In the genomic region with DNA sequence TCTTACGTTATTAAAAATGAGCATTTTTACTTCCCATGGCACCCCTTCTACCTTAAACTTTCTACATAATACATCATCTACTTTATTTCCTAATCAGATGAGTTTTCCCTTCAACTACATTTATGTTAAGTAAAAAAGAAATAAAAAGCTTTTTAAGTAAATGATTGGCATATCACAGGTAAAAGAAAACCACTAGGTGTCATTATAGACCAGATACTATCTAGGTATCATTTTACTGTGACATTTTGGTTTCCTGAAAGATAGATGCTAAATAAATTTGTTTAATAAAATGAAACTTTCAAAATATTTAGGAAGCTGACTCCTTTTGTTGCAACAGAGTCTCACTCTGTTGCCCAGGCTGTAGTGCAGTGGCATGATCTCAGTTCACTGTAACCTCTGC, we compare ENCODE assay signal across 16 cellular contexts. TPM values are rescaled to one million over a fixed set of nuclear protein-coding genes. Genes with fewer than 3 reads are reported as not detected.
DNase-seq lines count a peak whose midpoint lies in the region; ATAC-seq, FAIRE-seq and TF ChIP-seq lines count a peak whose summit lies in the region.
"Had no signal": no experiment of that assay in that cellular context is flagged by ENCODE, and none has a peak within 500 bp of the region (broad histone marks: within the 10 kb centered on the region; RNA-seq: fewer than 3 reads in every experiment).

No MANE protein-coding gene starts in this region.

- no TSS peak for BruUV-seq in PC-3 (replicated peaks; lab: Mats Ljungman, UMichigan)

- peak overlapping the region in 1 of 2 experiments; percentile 60; a peak in 1 of 4 replicates for H3K27ac ChIP-seq in SK-N-SH (ENCODE audit: low read depth in 2 of 2, low read length in 1 of 2)
- no peak overlapping the region for H3K27ac ChIP-seq in DOHH2 (ENCODE audit: low read depth, low read length)
- H3K27ac ChIP-seq in PC-3 (ENCODE audit: low read length), result peak overlapping the region; percentile 46
- no peak overlapping the region for H3K27ac ChIP-seq in sigmoid colon
- H3K27ac ChIP-seq: right atrium auricular region had no signal

- ATAC-seq in SK-N-SH treated with all-trans-retinoic acid at 6 μM for 48 hours (no peak), PC-3 (no peak)
- ATAC-seq: activated naive CD4-positive, alpha-beta T cell treated with anti-CD3 and anti-CD28 coated beads, Interleukin-2, amount 50 U/mL, for 72 hours had no signal

- WGBS in SK-N-SH (ENCODE audit: low lambda C conversion rate), result 95% methylated on average over 1 of the region's 1 CpG
- 83 to 84% methylated on average over 1 of the region's 1 CpG for WGBS in sigmoid colon, 2 donors

- H3F3A ChIP-seq in SK-N-SH (replicated peaks; ENCODE audit: insufficient read depth), result peaks cover 29% of the 10 kb centered on the region
- 0 out of 2 replicates have a peak, but pooled peaks cover under 1% of the 10 kb centered on the region for H3F3A ChIP-seq in DOHH2 (ENCODE audit: control insufficient read depth, insufficient read depth)
- no peaks in the 10 kb centered on the region for H3F3A ChIP-seq in PC-3 (ENCODE audit: low read length, unreplicated experiment)

- no peak overlapping the region for H3K9ac ChIP-seq in SK-N-SH
- H3K9ac ChIP-seq in PC-3 (ENCODE audit: low read length), result peak overlapping the region; percentile 17; the same call in 1 of the 2 replicates

- TF ChIP-seq CTCF in SK-N-SH (IDR thresholded peaks at IDR 0.05), result peak; percentile 23
- peak; percentile 19 for TF ChIP-seq CTCF in DOHH2 (IDR thresholded peaks at IDR 0.05; ENCODE audit: low read depth, low read length, poor library complexity, severe bottlenecking)
- TF ChIP-seq CTCF in PC-3 (conservative IDR thresholded peaks at IDR 0.05; ENCODE audit: low read depth, low read length), result peak; percentile 40; the same call in 1 of the 2 replicates
- no peak for TF ChIP-seq CTCF in sigmoid colon (IDR thresholded peaks at IDR 0.05)

- FAIRE-seq in endometrium (lab: Jason Lieb, UNC), result peak; percentile 4

- POLR2A ChIA-PET in SK-N-SH (lab: Yijun Ruan, JAX) (interaction anchor here (1.1 kb wide), 1 partner anchor 41 kb away, joined by 3 read pairs; no protein-coding TSS in a partner anchor), PC-3 (lab: Charles Lee; ENCODE audit: unreplicated experiment) (no interaction called here)

- H3K27me3 ChIP-seq in SK-N-SH (ENCODE audit: insufficient read depth) (no peaks in the 10 kb centered on the region), DOHH2 (ENCODE audit: control insufficient read depth, low read length) (no peaks in the 10 kb centered on the region), PC-3 (ENCODE audit: low read length) (no peaks in the 10 kb centered on the region), sigmoid colon (no peaks in the 10 kb centered on the region)
- H3K27me3 ChIP-seq: right atrium auricular region had no signal

- intact Hi-C loops in PC-3 (cut with micrococcal nuclease) (loop anchor here (2.0 kb wide), 1 partner anchor 42 kb away; a partner anchor contains a TSS), sigmoid colon (cut with DNase I) (no loop called here)

- peaks cover 58 to 68% of the 10 kb centered on the region in 2 experiments for H3K36me3 ChIP-seq in SK-N-SH (replicated peaks in 1 of 2; ENCODE audit: control insufficient read depth in 1 of 2, insufficient read depth in 2 of 2, low read length in 1 of 2)
- H3K36me3 ChIP-seq in DOHH2 (ENCODE audit: control insufficient read depth, low read length), result peaks cover 71% of the 10 kb centered on the region
- no peaks in the 10 kb centered on the region for H3K36me3 ChIP-seq in PC-3 (ENCODE audit: low read depth, low read length)
- H3K36me3 ChIP-seq in sigmoid colon, result peaks cover 0 to 60% (median 5%) of the 10 kb centered on the region in 4 donors

- H3K4me2 ChIP-seq in SK-N-SH, result no peak overlapping the region
- no peak overlapping the region for H3K4me2 ChIP-seq in DOHH2 (ENCODE audit: low read length)
- H3K4me2 ChIP-seq in PC-3 (ENCODE audit: low read length), result no peak overlapping the region

- H3K9me2 ChIP-seq in SK-N-SH (no peaks in the 10 kb centered on the region), DOHH2 (replicated peaks; ENCODE audit: control insufficient read depth, low read length) (no peaks in the 10 kb centered on the region), PC-3 (replicated peaks; ENCODE audit: low read length) (no peaks in the 10 kb centered on the region)

- no peak for DNase-seq in SK-N-SH
- no peak for DNase-seq in PC-3
- no peak for DNase-seq in hippocampal formation (lab: John Stamatoyannopoulos, UW)
- DNase-seq in sigmoid colon, result no peak
- no peak for DNase-seq in NCI-H2107 (lab: John Stamatoyannopoulos, UW)
- DNase-seq: foreskin melanocyte, NCI-H1092 treated with DMSO at 0.1 percent for 48 hours, NCI-H2227 treated with DMSO at 0.1 percent for 48 hours, nephron progenitor cell had no signal

- H3K4me1 ChIP-seq in SK-N-SH (ENCODE audit: control insufficient read depth in 1 of 2, insufficient read depth in 2 of 2, low read depth in 1 of 2, low read length in 1 of 2) (0 out of 4 replicates have a peak, but pooled peaks cover 0 to 3% of the 10 kb centered on the region in 2 experiments), DOHH2 (ENCODE audit: control insufficient read depth, low read length) (no peaks in the 10 kb centered on the region), PC-3 (ENCODE audit: insufficient read depth, low read length) (no peaks in the 10 kb centered on the region), sigmoid colon (no peaks in the 10 kb centered on the region)
- H3K4me1 ChIP-seq: right atrium auricular region had no signal

- H3K79me2 ChIP-seq in SK-N-SH (ENCODE audit: insufficient read depth) (peaks cover 36% of the 10 kb centered on the region; the same call in 1 of the 2 replicates), DOHH2 (ENCODE audit: control insufficient read depth, low read length) (peaks cover 9% of the 10 kb centered on the region), PC-3 (ENCODE audit: low read length) (no peaks in the 10 kb centered on the region)

- H4K20me1 ChIP-seq in SK-N-SH (ENCODE audit: insufficient read depth) (no peaks in the 10 kb centered on the region), DOHH2 (ENCODE audit: control insufficient read depth, insufficient read depth, low read depth, low read length) (no peaks in the 10 kb centered on the region), PC-3 (ENCODE audit: low read length) (no peaks in the 10 kb centered on the region)

- TF ChIP-seq POLR2A in sigmoid colon (IDR thresholded peaks at IDR 0.05), result no peak

- CTCF ChIA-PET in SK-N-SH (lab: Yijun Ruan, JAX), result interaction anchor here (0.7 to 2.5 kb wide), 10 partner anchors 11 to 305 kb away, joined by 3 to 11 read pairs (median 4); a partner anchor contains a TSS
- CTCF ChIA-PET in PC-3 (lab: Charles Lee), result interaction anchor here (0.6 to 1.0 kb wide), 2 partner anchors 311 to 1243 kb away, joined by 3 to 4 read pairs; no protein-coding TSS in a partner anchor

- H3K4me3 ChIP-seq in SK-N-SH (ENCODE audit: low read depth in 2 of 2, low read length in 1 of 2) (no peak overlapping the region), DOHH2 (ENCODE audit: low read length) (no peak overlapping the region), PC-3 (ENCODE audit: low read length) (no peak overlapping the region), sigmoid colon (no peak overlapping the region)
- H3K4me3 ChIP-seq: lung, right atrium auricular region had no signal

- H3K9me3 ChIP-seq in SK-N-SH (no peaks in the 10 kb centered on the region), DOHH2 (ENCODE audit: control insufficient read depth, insufficient read depth, low read length) (no peaks in the 10 kb centered on the region), PC-3 (ENCODE audit: low read length) (no peaks in the 10 kb centered on the region), sigmoid colon (no peaks in the 10 kb centered on the region)
- H3K9me3 ChIP-seq: right atrium auricular region had no signal

- no peak overlapping the region for H2AFZ ChIP-seq in SK-N-SH (ENCODE audit: low read depth)
- H2AFZ ChIP-seq in PC-3 (ENCODE audit: low read length), result no peak overlapping the region

- no peak for TF ChIP-seq RAD21 in SK-N-SH (IDR thresholded peaks at IDR 0.05; ENCODE audit: low read length)

- TF ChIP-seq EP300 in SK-N-SH (IDR thresholded peaks at IDR 0.05; ENCODE audit: borderline replicate concordance in 1 of 2, low read depth in 1 of 2, low read length in 1 of 2) (no peak), sigmoid colon (IDR thresholded peaks at IDR 0.05) (no peak)

TF ChIP-seq in SK-N-SH, 30 proteins besides CTCF, POLR2A, EP300 and RAD21 (continues in another document):
- TF ChIP-seq ELF1 (IDR thresholded peaks at IDR 0.05) (no peak), FOSL2 (IDR thresholded peaks at IDR 0.05; ENCODE audit: borderline replicate concordance, low read depth) (no peak)

TF ChIP-seq in SK-N-SH treated with all-trans-retinoic acid at 6 μM for 48 hours, 23 proteins besides CTCF, POLR2A, EP300 and RAD21 (continues in another document):
- TF ChIP-seq SNAI2 (CRISPR knock-in tag; IDR thresholded peaks at IDR 0.05) (no peak), ZNF8 (CRISPR knock-in tag; IDR thresholded peaks at IDR 0.05) (no peak)

RNA-seq across cellular contexts. Expression of a gene that starts 3.8 kb away (rescaled TPM):
- polyA plus RNA-seq in SK-N-SH (2012; rRNA removed) (3.1 and 3.7 TPM in 2 replicates), sigmoid colon (under 1 TPM in 1 of 3 donors, not detected in 2; 0.85 TPM)
- 1.0 and 2.3 TPM in 2 replicates for polyA plus RNA-seq in SK-N-SH (2012; cell fraction: cytosol; rRNA removed)
- 3.1 and 3.2 TPM in 2 replicates for polyA plus RNA-seq in SK-N-SH (2012; cell fraction: nucleus; rRNA removed)
- total RNA-seq in PC-3 (2014; rRNA removed) (0.92 and 1.4 TPM in 2 replicates), sigmoid colon (1 to 10 TPM in 3 of 4 donors, under 1 TPM in 1; 0.71 to 3.0 (median 1.6) TPM)

RNA-seq across cellular contexts. Expression of a gene that starts 10.0 kb away (rescaled TPM):
- polyA plus RNA-seq in SK-N-SH (2012; rRNA removed) (179 and 211 TPM in 2 replicates), sigmoid colon (10 to 100 TPM; 40.2 to 57.4 (median 48.6) TPM)
- polyA plus RNA-seq in SK-N-SH (2012; cell fraction: cytosol; rRNA removed), result 185 and 194 TPM in 2 replicates
- polyA plus RNA-seq in SK-N-SH (2012; cell fraction: nucleus; rRNA removed), result 42.3 and 65.4 TPM in 2 replicates
- total RNA-seq in PC-3 (2014; rRNA removed) (47.9 and 49.7 TPM in 2 replicates), sigmoid colon (10 to 100 TPM; 24.1 to 53.6 (median 37.3) TPM)

RNA-seq across cellular contexts. Expression of a gene that starts 12.5 kb away (rescaled TPM):
- polyA plus RNA-seq in SK-N-SH (2012; rRNA removed) (25.2 and 37.6 TPM in 2 replicates), sigmoid colon (10 to 100 TPM in 2 of 3 donors, 1 to 10 TPM in 1; 9.6 to 15.0 (median 11.6) TPM)
- 27.7 and 28.2 TPM in 2 replicates for polyA plus RNA-seq in SK-N-SH (2012; cell fraction: cytosol; rRNA removed)
- polyA plus RNA-seq in SK-N-SH (2012; cell fraction: nucleus; rRNA removed), result 64.2 and 80.0 TPM in 2 replicates
- total RNA-seq in PC-3 (2014; rRNA removed) (8.3 and 14.1 TPM in 2 replicates), sigmoid colon (10 to 100 TPM; 17.6 to 32.7 (median 22.2) TPM)

RNA-seq across cellular contexts. Expression of a gene that starts 16.9 kb away (rescaled TPM):
- polyA plus RNA-seq in SK-N-SH (2012; rRNA removed) (not detected in 2 replicates), sigmoid colon (not detected)
- 0.07 TPM in 1 of 2 replicates, not detected in the other for polyA plus RNA-seq in SK-N-SH (2012; cell fraction: cytosol; rRNA removed)
- polyA plus RNA-seq in SK-N-SH (2012; cell fraction: nucleus; rRNA removed), result 0.39 and 0.46 TPM in 2 replicates
- total RNA-seq in PC-3 (2014; rRNA removed) (not detected in 2 replicates), sigmoid colon (under 1 TPM in 1 of 4 donors, not detected in 3; 0.33 TPM)
- total RNA-seq: A673, right atrium auricular region had no signal

RNA-seq across cellular contexts. Expression of a gene that starts 42.1 kb away (rescaled TPM):
- 64.2 and 69.4 TPM in 2 replicates for polyA plus RNA-seq in SK-N-SH (2012; rRNA removed)
- 51.4 and 73.9 TPM in 2 replicates for polyA plus RNA-seq in SK-N-SH (2012; cell fraction: cytosol; rRNA removed)
- 44.1 and 60.0 TPM in 2 replicates for polyA plus RNA-seq in SK-N-SH (2012; cell fraction: nucleus; rRNA removed)
- total RNA-seq in PC-3 (2014; rRNA removed), result 6.4 and 9.5 TPM in 2 replicates
- total RNA-seq in sigmoid colon, result 10 to 100 TPM; 12.5 to 18.8 (median 17.3) TPM
- 10 to 100 TPM in 2 of 3 donors, 1 to 10 TPM in 1; 8.6 to 15.5 (median 10.2) TPM for polyA plus RNA-seq in sigmoid colon

Comparison
In these comparisons a context has a peak if more than half of its experiments do, and no peak if none do; other contexts are left out.
1. CTCF ChIP-seq: peak in SK-N-SH (single experiment), DOHH2 (single experiment) and PC-3 (single experiment); none in sigmoid colon (0 of 4).